In the genomic region with DNA sequence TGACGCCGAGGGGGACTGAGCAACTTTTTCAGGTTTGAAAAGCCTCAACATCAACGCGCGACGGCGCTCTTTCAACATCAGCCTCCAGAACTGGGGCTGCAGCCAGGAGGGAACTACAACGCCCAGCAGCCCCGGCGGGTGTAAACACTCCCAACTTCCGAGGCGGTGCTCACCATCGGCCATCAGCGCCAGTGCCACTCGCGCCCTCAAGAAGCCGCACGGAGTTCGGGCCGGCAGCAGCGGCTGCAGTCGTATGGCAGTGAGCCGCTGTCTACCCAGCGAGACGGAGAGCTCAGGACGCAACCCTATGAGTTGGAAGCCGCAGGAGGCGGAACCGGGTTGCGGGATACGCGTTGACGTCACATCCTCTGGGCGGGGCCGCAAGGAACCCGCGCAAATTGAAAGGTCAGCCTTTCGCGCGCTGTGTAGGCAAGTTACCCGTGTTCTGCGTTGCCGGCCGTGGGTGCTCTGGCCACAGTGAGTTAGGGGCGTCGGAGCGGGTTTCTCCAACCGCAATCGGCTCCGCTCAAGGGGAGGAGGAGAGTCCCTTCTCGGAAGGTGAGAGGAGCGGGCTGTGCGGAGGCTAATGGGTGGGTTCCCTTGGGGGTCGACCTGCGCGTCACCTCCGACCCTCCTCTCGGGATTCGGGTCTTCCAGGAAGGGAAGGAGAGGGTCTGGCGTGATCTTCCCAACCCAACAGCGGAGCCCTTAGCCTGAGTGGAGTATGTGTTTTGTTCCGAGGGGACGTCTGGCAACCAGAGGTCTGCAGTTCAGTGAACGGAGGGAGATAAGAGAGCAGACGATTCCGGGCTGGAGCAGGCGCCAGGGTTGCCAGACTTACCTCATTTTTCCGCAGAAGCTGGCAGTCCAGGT, we compare ENCODE assay signal across 8 cellular contexts. TPM values are rescaled to one million over a fixed set of nuclear protein-coding genes. Genes with fewer than 3 reads are reported as not detected.
DNase-seq lines count a peak whose midpoint lies in the region; ATAC-seq and TF ChIP-seq lines count a peak whose summit lies in the region.

A gene (plus strand): TSS at position 409 of the 873 bp plus-strand sequence. CDS start 2,222 bp downstream, outside the sequence.

- in situ Hi-C loops in Caki2 (cut with HindIII; ENCODE audit: low pct_unique_long_range_greater_than_20kb, low sequenced_read_pairs), result no loop called here

- peak; percentile 95 for ATAC-seq in GM21360 (IDR thresholded peaks at IDR 0.05; ENCODE audit: unreplicated experiment)

- no peaks in the 10 kb centered on the region for H3K9me3 Mint-ChIP-seq in endodermal cell

- H3K27ac ChIP-seq in endodermal cell (ENCODE audit: low read depth, low read length), result peak within 1 kb of the TSS; percentile 89

- no peaks in the 10 kb centered on the region for H3K27me3 Mint-ChIP-seq in endodermal cell (ENCODE audit: insufficient read depth)

- peaks cover 7% of the 10 kb centered on the region for H3K36me3 Mint-ChIP-seq in endodermal cell (ENCODE audit: low read depth)

- DNase-seq in Caki2 (ENCODE audit: low read depth) (peak; percentile 92), HT1080 (ENCODE audit: low read depth) (peak; percentile 94), NOMO-1 treated with dmso at 0.1 percent for 144 hours (lab: John Stamatoyannopoulos, UW; ENCODE audit: unreplicated experiment) (peak; percentile 92), endodermal cell (peak; percentile 96), mesenteric fat pad (ENCODE audit: low spot score) (peak; percentile 96)
- peak; percentile 78 to 84 (median 80) for DNase-seq in activated CD8-positive, alpha-beta memory T cell treated with anti-CD3 and anti-CD28 coated beads for 48 hours (ENCODE audit: low read depth in 2 of 3, low spot score in 2 of 3)
- DNase-seq in stimulated activated CD8-positive, alpha-beta memory T cell treated with anti-CD3 and anti-CD28 coated beads, Interleukin-15, amount 100 ng/mL, for 24 hours (ENCODE audit: low read depth), result peak; percentile 80

- peak within 1 kb of the TSS; percentile 99 for H3K27ac Mint-ChIP-seq in endodermal cell

- H3K36me3 ChIP-seq in endodermal cell (ENCODE audit: control insufficient read depth, insufficient read depth, low read length), result peaks cover 17% of the 10 kb centered on the region

- no peaks in the 10 kb centered on the region for H3K9me3 ChIP-seq in endodermal cell (ENCODE audit: control insufficient read depth, low read length)

- H3K4me1 ChIP-seq in endodermal cell (ENCODE audit: control insufficient read depth, insufficient read depth, low read length), result no peaks in the 10 kb centered on the region

- H3K4me3 ChIP-seq in endodermal cell (ENCODE audit: low read length), result peak within 1 kb of the TSS; percentile 91

- H3K4me3 Mint-ChIP-seq in endodermal cell, result peak within 1 kb of the TSS; percentile 89

- H3K27me3 ChIP-seq in endodermal cell (ENCODE audit: control insufficient read depth, insufficient read depth, low read length, poor library complexity, severe bottlenecking), result no peaks in the 10 kb centered on the region

- peak within 1 kb of the TSS; percentile 71 for H3K9ac ChIP-seq in endodermal cell (ENCODE audit: extremely low read depth, low read length, poor library complexity, severe bottlenecking)

- peak; percentile 51 for TF ChIP-seq CTCF in endodermal cell (conservative IDR thresholded peaks at IDR 0.05)

- 0% methylated on average over 27 to 68 of the region's 68 CpGs for WGBS in endodermal cell (ENCODE audit: insufficient coverage in 1 of 2, insufficient read length in 1 of 2), 2 experiments

- peaks cover 19% of the 10 kb centered on the region for H3K4me1 Mint-ChIP-seq in endodermal cell

RNA-seq across cellular contexts. Expression of the gene that starts here (rescaled TPM):
- total RNA-seq in Caki2 (2014; rRNA removed; shearing (Covaris generic); ENCODE audit: low replicate concordance), result 30.5 and 32.4 TPM in 2 replicates
- 48.0 and 50.1 TPM in 2 replicates for total RNA-seq in HT1080 (2014; rRNA removed; shearing (Covaris generic))
- polyA plus RNA-seq in HT1080 (2015; cell fraction: cytosol; rRNA removed), result 15.5 and 22.1 TPM in 2 replicates
- polyA plus RNA-seq in HT1080 (2015; cell fraction: nucleus; rRNA removed), result 22.7 and 34.6 TPM in 2 replicates
- 10 to 100 TPM; 21.7 to 30.9 TPM for total RNA-seq in endodermal cell
- 21.8 TPM for polyA plus RNA-seq in endodermal cell (2013, experiment 1 of 2)
- 16.9 TPM for polyA plus RNA-seq in endodermal cell (2013, experiment 2 of 2)
- total RNA-seq in mesenteric fat pad, result 0.48 TPM

Comparison
In these comparisons a context has a peak if more than half of its experiments do, and no peak if none do; other contexts are left out.
1. Peak in every context shown above with its lines: DNase-seq, ATAC-seq, H3K4me3 ChIP-seq and H3K27ac ChIP-seq.
2. RNA of the gene that starts here (total RNA-seq): 48.0 to 50.1 TPM in HT1080, 30.5 to 32.4 TPM in Caki2 and 21.7 to 30.9 TPM in endodermal cell; 0.48 TPM in mesenteric fat pad (single experiment); every median in the first group is over 10 times any median in the second.
3. Peak in DNase-seq in mesenteric fat pad; RNA of the gene not detected or under 1 TPM.